ENCODE assay signal across 19 cellular contexts in the genomic region with DNA sequence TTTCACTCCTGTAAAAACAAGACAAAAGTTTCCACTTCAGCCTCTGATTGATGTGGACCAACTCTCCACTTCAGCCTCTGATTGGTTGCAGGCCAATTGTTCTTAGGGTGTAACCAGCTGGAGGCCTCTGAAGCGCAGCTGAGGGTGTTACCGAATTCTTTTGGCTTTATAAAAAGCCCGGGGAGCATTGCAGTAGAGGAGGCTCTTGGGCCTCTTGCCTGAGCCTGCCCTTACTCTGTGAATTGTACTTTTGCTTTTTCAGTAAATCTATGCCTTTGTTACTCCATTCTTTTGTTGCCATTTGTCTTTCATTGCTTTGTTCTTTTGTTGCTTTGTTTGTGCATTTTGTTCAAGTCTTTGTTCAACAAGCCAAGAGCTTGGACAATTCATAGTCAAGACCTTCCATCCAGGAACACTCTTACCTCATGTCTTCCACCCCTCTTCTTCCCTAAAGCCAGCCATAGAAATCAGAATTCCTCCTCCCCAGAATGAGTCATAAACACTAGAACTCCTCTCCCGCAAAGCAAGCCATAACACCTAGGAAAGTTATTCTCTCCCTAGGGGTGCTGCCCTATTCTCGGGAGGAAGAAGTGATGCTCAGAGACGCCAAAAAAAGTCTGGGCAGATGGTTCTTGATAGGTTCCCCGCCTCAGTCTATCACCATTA. TPM values are rescaled to one million over a fixed set of nuclear protein-coding genes. Genes with fewer than 3 reads are reported as not detected.
A peak's percentile ranks its signal among the peaks of the same experiment; 100 is the strongest.
DNase-seq lines count a peak whose midpoint lies in the region; ATAC-seq and TF ChIP-seq lines count a peak whose summit lies in the region.
"Had no signal": no experiment of that assay in that cellular context is flagged by ENCODE, and none has a peak within 500 bp of the region (broad histone marks: within the 10 kb centered on the region; RNA-seq: fewer than 3 reads in every experiment).

No MANE protein-coding gene starts in this region.

- no peak overlapping the region for H3K27ac Mint-ChIP-seq in neural progenitor cell

- H3K9me3 Mint-ChIP-seq in neural progenitor cell: peaks cover 7% of the 10 kb centered on the region

- H3K27ac ChIP-seq in ectodermal cell (ENCODE audit: insufficient read depth, low read depth, low read length, poor library complexity, severe bottlenecking): peak overlapping the region; percentile 38
- no peak overlapping the region for H3K27ac ChIP-seq in neural progenitor cell
- no peak overlapping the region for H3K27ac ChIP-seq in breast epithelium
- H3K27ac ChIP-seq in vagina: no peak overlapping the region
- H3K27ac ChIP-seq: ascending aorta, coronary artery, neutrophil, SK-N-MC had no signal

- peak; percentile 28 for DNase-seq in DMS79 treated with DMSO at 0.1 percent for 48 hours (lab: John Stamatoyannopoulos, UW)
- peak; percentile 53 for DNase-seq in NCI-H2196 (lab: John Stamatoyannopoulos, UW; ENCODE audit: unreplicated experiment)
- peak; percentile 67 for DNase-seq in neural progenitor cell (ENCODE audit: low spot score)
- no peak for DNase-seq in breast epithelium (ENCODE audit: low spot score in 2 of 2)
- no peak for DNase-seq in vagina (ENCODE audit: extremely low spot score in 2 of 2)
- DNase-seq: activated CD4-positive, alpha-beta T cell treated with anti-CD3 and anti-CD28 coated beads for 4 hours; COR-L47; NCI-H226; OCI-M1 had no signal

- intact Hi-C loops in breast epithelium (cut with DNase I; ENCODE audit: low total_unique reads): no loop called here
- intact Hi-C loops in vagina (cut with DNase I): no loop called here

- WGBS in ectodermal cell, 2 experiments: 75% methylated on average over 7 of the region's 7 CpGs

- no peak overlapping the region for H3K4me3 Mint-ChIP-seq in neural progenitor cell

- TF ChIP-seq POLR2A in GM18505 (IDR thresholded peaks at IDR 0.05; ENCODE audit: borderline replicate concordance, extremely low read depth, insufficient read depth, insufficient read length) (no peak), breast epithelium (IDR thresholded peaks at IDR 0.05) (no peak), vagina (IDR thresholded peaks at IDR 0.05) (no peak)

- H3K27me3 ChIP-seq in ectodermal cell (ENCODE audit: control insufficient read depth, insufficient read depth, low read length, poor library complexity, severe bottlenecking): no peaks in the 10 kb centered on the region
- no peaks in the 10 kb centered on the region for H3K27me3 ChIP-seq in neural progenitor cell
- H3K27me3 ChIP-seq in breast epithelium: no peaks in the 10 kb centered on the region
- H3K27me3 ChIP-seq in vagina: no peaks in the 10 kb centered on the region
- H3K27me3 ChIP-seq: ascending aorta, neutrophil had no signal

- no peaks in the 10 kb centered on the region for H4K20me1 ChIP-seq in neural progenitor cell (ENCODE audit: low read depth)

- ATAC-seq in GM18505 (IDR thresholded peaks at IDR 0.05; ENCODE audit: unreplicated experiment): no peak
- no peak for ATAC-seq in GM18498 (IDR thresholded peaks at IDR 0.05; ENCODE audit: unreplicated experiment)

- TF ChIP-seq CTCF in neural progenitor cell (IDR thresholded peaks at IDR 0.05): no peak
- no peak for TF ChIP-seq CTCF in breast epithelium (IDR thresholded peaks at IDR 0.05)
- no peak for TF ChIP-seq CTCF in vagina (IDR thresholded peaks at IDR 0.05)

- peak overlapping the region; percentile 5 for H2AFZ ChIP-seq in neural progenitor cell (replicated peaks)

- H3F3A ChIP-seq in neural progenitor cell (ENCODE audit: low read depth): peaks cover 29% of the 10 kb centered on the region

- no peaks in the 10 kb centered on the region for H3K36me3 Mint-ChIP-seq in neural progenitor cell

- H3K36me3 ChIP-seq in ectodermal cell (ENCODE audit: control insufficient read depth, insufficient read depth, low read length): no peaks in the 10 kb centered on the region
- H3K36me3 ChIP-seq in neural progenitor cell: no peaks in the 10 kb centered on the region
- no peaks in the 10 kb centered on the region for H3K36me3 ChIP-seq in breast epithelium
- no peaks in the 10 kb centered on the region for H3K36me3 ChIP-seq in vagina
- H3K36me3 ChIP-seq: ascending aorta, neutrophil had no signal

- no peaks in the 10 kb centered on the region for H3K9me3 ChIP-seq in ectodermal cell (ENCODE audit: control insufficient read depth, low read length)
- H3K9me3 ChIP-seq in neural progenitor cell (ENCODE audit: low read depth): no peaks in the 10 kb centered on the region
- H3K9me3 ChIP-seq in breast epithelium: no peaks in the 10 kb centered on the region
- no peaks in the 10 kb centered on the region for H3K9me3 ChIP-seq in vagina
- H3K9me3 ChIP-seq: ascending aorta, neutrophil had no signal

- H3K4me3 ChIP-seq in ectodermal cell (ENCODE audit: insufficient read depth, low read depth, low read length): no peak overlapping the region
- H3K4me3 ChIP-seq in neural progenitor cell: no peak overlapping the region
- H3K4me3 ChIP-seq in breast epithelium: no peak overlapping the region
- no peak overlapping the region for H3K4me3 ChIP-seq in vagina
- H3K4me3 ChIP-seq: ascending aorta, coronary artery, SK-N-MC had no signal

- H3K4me1 ChIP-seq in ectodermal cell (ENCODE audit: control insufficient read depth, insufficient read depth, low read length): peaks cover 17% of the 10 kb centered on the region
- H3K4me1 ChIP-seq in neural progenitor cell: peaks cover 33% of the 10 kb centered on the region
- no peaks in the 10 kb centered on the region for H3K4me1 ChIP-seq in breast epithelium
- H3K4me1 ChIP-seq in vagina: no peaks in the 10 kb centered on the region
- H3K4me1 ChIP-seq: ascending aorta had no signal

- H3K79me2 ChIP-seq in neural progenitor cell (ENCODE audit: low read depth): no peaks in the 10 kb centered on the region

- H3K4me2 ChIP-seq in neural progenitor cell: peak overlapping the region; percentile 45

- peaks cover 13% of the 10 kb centered on the region for H3K4me1 Mint-ChIP-seq in neural progenitor cell

- H3K27me3 Mint-ChIP-seq in neural progenitor cell (ENCODE audit: insufficient read depth, low read depth): peaks cover 4% of the 10 kb centered on the region

- H3K9ac ChIP-seq in neural progenitor cell: no peak overlapping the region

RNA-seq across cellular contexts. Expression of a gene that starts 53.5 kb away (rescaled TPM):
- 3.0 TPM for polyA plus RNA-seq in ectodermal cell (2013, experiment 1 of 4)
- 2.3 TPM for polyA plus RNA-seq in ectodermal cell (2013, experiment 2 of 4)
- 1.5 TPM for polyA plus RNA-seq in ectodermal cell (2013, experiment 3 of 4)
- polyA plus RNA-seq in ectodermal cell (2013, experiment 4 of 4): 1.6 TPM
- total RNA-seq in neural progenitor cell (ENCODE audit: low replicate concordance) (0.46 and 14.6 TPM in 2 replicates), breast epithelium (under 1 TPM in 2 of 3 donors, not detected in 1; 0.33 to 0.88 TPM), vagina (not detected)
- total RNA-seq: ascending aorta, right cardiac atrium, subcutaneous adipose tissue had no signal
- polyA plus RNA-seq: keratinocyte, right cardiac atrium had no signal

Comparison
In these comparisons a context has a peak if more than half of its experiments do, and no peak if none do; other contexts are left out.
1. DNase-seq: peak in DMS79 treated with DMSO at 0.1 percent for 48 hours (single experiment), NCI-H2196 (single experiment) and neural progenitor cell (single experiment); none in breast epithelium (0 of 2) and vagina (0 of 2).